ENCODE assay signal across 9 cellular contexts in the genomic region with DNA sequence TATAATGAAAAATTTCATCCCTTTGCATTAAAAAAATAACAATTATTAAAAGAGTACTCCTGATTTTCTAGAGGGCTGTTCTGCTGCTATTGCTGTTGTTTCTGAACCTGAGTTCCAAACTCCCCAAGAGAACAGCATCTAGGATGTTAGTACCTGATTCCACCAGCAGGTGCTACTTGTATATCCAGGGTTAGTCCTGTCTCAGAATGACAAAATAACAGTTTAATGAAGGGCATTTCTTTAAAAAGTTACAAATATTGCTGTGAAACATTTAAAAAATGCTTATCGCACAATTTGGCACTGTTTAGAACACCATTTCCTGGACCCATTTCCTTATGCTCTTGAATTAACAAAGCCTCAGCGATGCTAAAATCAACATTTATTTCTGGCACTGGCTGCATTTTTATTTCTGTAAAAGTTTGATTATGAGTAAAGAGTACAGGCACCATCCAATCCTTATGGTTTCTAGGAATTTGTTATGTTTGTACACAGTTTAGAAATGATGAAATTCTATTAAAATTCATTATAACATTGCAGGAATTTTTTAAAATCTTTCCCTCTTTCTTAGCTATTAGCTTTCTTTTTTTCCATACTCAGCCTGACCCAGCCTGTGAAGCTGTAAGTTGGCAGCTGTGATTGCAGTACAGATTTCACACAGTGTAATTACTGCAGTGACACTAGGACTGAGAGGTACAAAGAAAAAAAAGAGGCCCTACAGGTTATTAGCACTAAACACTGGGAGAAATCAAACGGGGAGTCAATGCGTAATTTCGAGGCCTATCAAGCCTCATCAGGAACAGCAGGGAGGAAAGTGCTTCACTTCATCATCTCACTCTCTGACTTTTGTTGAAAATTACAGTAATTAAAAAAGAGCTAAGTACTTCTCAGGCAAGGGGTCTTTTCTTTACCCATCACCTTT.
DNase-seq lines count a peak whose midpoint lies in the region; ATAC-seq and TF ChIP-seq lines count a peak whose summit lies in the region.
"Had no signal": no experiment of that assay in that cellular context is flagged by ENCODE, and none has a peak within 500 bp of the region (broad histone marks: within the 10 kb centered on the region; RNA-seq: fewer than 3 reads in every experiment).

No MANE protein-coding gene starts in this region.

- H3K9me3 ChIP-seq in WERI-Rb-1 (ENCODE audit: severe bottlenecking), result no peaks in the 10 kb centered on the region

- no peak overlapping the region for H3K27ac ChIP-seq in WERI-Rb-1

- intact Hi-C loops in left colon (cut with DNase I, micrococcal nuclease), result no loop called here

- no peaks in the 10 kb centered on the region for H3K27me3 ChIP-seq in WERI-Rb-1 (ENCODE audit: insufficient read depth, low read depth, severe bottlenecking)

- no peak for DNase-seq in WERI-Rb-1
- DNase-seq in myocyte (ENCODE audit: low read depth), result peak; percentile 10
- no peak for DNase-seq in stimulated activated CD4-positive, alpha-beta T cell treated with anti-CD3 and anti-CD28 coated beads, Interleukin-4, amount 100 ng/mL, for 4 hours
- DNase-seq in left colon, result no peak
- no peak for DNase-seq in NK-92 (lab: John Stamatoyannopoulos, UW; ENCODE audit: unreplicated experiment)
- DNase-seq: caudate nucleus had no signal

- TF ChIP-seq CTCF in LNCAP (IDR thresholded peaks at IDR 0.05), result 0 out of 2 replicates have a peak, but pooled peaks have one; percentile 32
- 0 out of 2 replicates have a peak, but pooled peaks have one; percentile 20 for TF ChIP-seq CTCF in WERI-Rb-1 (IDR thresholded peaks at IDR 0.05; ENCODE audit: low read depth, low read length)

- no peaks in the 10 kb centered on the region for H3K36me3 ChIP-seq in WERI-Rb-1

- peak; percentile 71 for ATAC-seq in GM18867 (IDR thresholded peaks at IDR 0.05; ENCODE audit: unreplicated experiment)
- no peak for ATAC-seq in left colon
- no peak for ATAC-seq in HG02571 (IDR thresholded peaks at IDR 0.05; ENCODE audit: unreplicated experiment)

- no peak overlapping the region for H3K4me3 ChIP-seq in WERI-Rb-1 (ENCODE audit: low read depth, low read length)
